ENCODE assay signal across 8 cellular contexts in genomic region chr19:41351339-41352245, GRCh38. TPM values are rescaled to one million over a fixed set of nuclear protein-coding genes. Genes with fewer than 3 reads are reported as not detected.
DNase-seq lines count a peak whose midpoint lies in the region; ATAC-seq and TF ChIP-seq lines count a peak whose summit lies in the region.

No MANE protein-coding gene starts in this region.

- peak; percentile 48 for ATAC-seq in GM18498 (IDR thresholded peaks at IDR 0.05; ENCODE audit: unreplicated experiment)
- ATAC-seq in HG02798 (IDR thresholded peaks at IDR 0.05; ENCODE audit: poor library complexity, unreplicated experiment) = peak; percentile 53

- H3K27me3 Mint-ChIP-seq in glutamatergic neuron (ENCODE audit: unreplicated experiment) = peaks cover 20% of the 10 kb centered on the region

- H3K4me2 ChIP-seq in parathyroid adenoma (ENCODE audit: low read length) = peak overlapping the region; percentile 97

- H3K36me3 ChIP-seq in parathyroid adenoma (ENCODE audit: control insufficient read depth, insufficient read depth, low read length) (no peaks in the 10 kb centered on the region), transverse colon (no peaks in the 10 kb centered on the region)

- CTCF ChIA-PET in RWPE1 (lab: Yijun Ruan, JAX) = interaction anchor here (1.8 to 2.3 kb wide), 2 partner anchors 43 to 148 kb away, joined by 6 to 10 read pairs; partner anchors contain the start of gene CCDC97

- intact Hi-C loops in transverse colon (cut with DNase I; ENCODE audit: low total_unique reads) = no loop called here

- peak; percentile 49 for TF ChIP-seq POLR2A in transverse colon (IDR thresholded peaks at IDR 0.05)

- H3K4me1 ChIP-seq in parathyroid adenoma (no peaks in the 10 kb centered on the region), transverse colon (peaks cover 5 to 49% (median 34%) of the 10 kb centered on the region in 4 donors)

- POLR2A ChIA-PET in RWPE1 (lab: Yijun Ruan, JAX; ENCODE audit: low non-redundant PET) = interaction anchor here (0.5 to 1.6 kb wide), 5 partner anchors 12 to 164 kb away, joined by 3 to 9 read pairs (median 4); partner anchors contain the start of gene B9D2

- H3K4me1 Mint-ChIP-seq in glutamatergic neuron (ENCODE audit: low read depth, unreplicated experiment) = peaks cover 9% of the 10 kb centered on the region

- DNase-seq in RWPE1 (ENCODE audit: low spot score) (peak; percentile 86), activated gamma-delta T cell (lab: John Stamatoyannopoulos, UW) (peak; percentile 91), glutamatergic neuron (peak; percentile 45), transverse colon (peak; percentile 79), globus pallidus (ENCODE audit: low spot score) (no peak)

- H3K9me3 Mint-ChIP-seq in glutamatergic neuron (ENCODE audit: unreplicated experiment) = peaks cover 12% of the 10 kb centered on the region

- WGBS in transverse colon (ENCODE audit: low coverage in 1 of 2), 2 donors = 0% methylated on average over 14 to 56 of the region's 58 CpGs

- H3K27me3 ChIP-seq in parathyroid adenoma (ENCODE audit: control insufficient read depth, insufficient read depth, low read length) (no peaks in the 10 kb centered on the region), transverse colon (peaks cover 44% of the 10 kb centered on the region)

- H2AFZ ChIP-seq in parathyroid adenoma = peak overlapping the region; percentile 73

- H3K27ac ChIP-seq in RWPE1 (peak overlapping the region; percentile 84), parathyroid adenoma (peak overlapping the region; percentile 19), transverse colon (peak overlapping the region; percentile 87 to 90 (median 88))

- no peak overlapping the region for H3K27ac Mint-ChIP-seq in glutamatergic neuron (ENCODE audit: unreplicated experiment)

- in situ Hi-C loops in transverse colon (cut with MboI; ENCODE audit: low pct_ligation_motif_present in 1 of 4, low pct_unique_long_range_greater_than_20kb in 1 of 4, low sequenced_read_pairs in 3 of 4) = no loop called here

- no peak for TF ChIP-seq EP300 in transverse colon (IDR thresholded peaks at IDR 0.05; ENCODE audit: low read depth)

- peak overlapping the region; percentile 99 for H3K4me3 Mint-ChIP-seq in glutamatergic neuron (ENCODE audit: unreplicated experiment)

- H3K9ac ChIP-seq in parathyroid adenoma = no peak overlapping the region

- peaks cover 5% of the 10 kb centered on the region for H3K36me3 Mint-ChIP-seq in glutamatergic neuron (ENCODE audit: unreplicated experiment)

- H3K9me3 ChIP-seq in parathyroid adenoma (ENCODE audit: control insufficient read depth, low read length) = no peaks in the 10 kb centered on the region
- H3K9me3 ChIP-seq in transverse colon = no peaks in the 10 kb centered on the region

- no peaks in the 10 kb centered on the region for H3K79me2 ChIP-seq in parathyroid adenoma

- TF ChIP-seq CTCF in RWPE1 (conservative IDR thresholded peaks at IDR 0.05; ENCODE audit: low read depth) (no peak), glutamatergic neuron (IDR thresholded peaks at IDR 0.05; ENCODE audit: partially characterized antibody, unreplicated experiment) (no peak), parathyroid adenoma (IDR thresholded peaks at IDR 0.05) (no peak), transverse colon (IDR thresholded peaks at IDR 0.05) (no peak)

- H3K4me3 ChIP-seq in parathyroid adenoma (ENCODE audit: low read depth, low read length) (peak overlapping the region; percentile 77), transverse colon (peak overlapping the region; percentile 67 to 75 (median 71))

RNA-seq across cellular contexts. Expression of gene TGFB1, which starts 2.1 kb away (rescaled TPM):
- total RNA-seq in glutamatergic neuron (ENCODE audit: unreplicated experiment) = 26.0 TPM
- total RNA-seq in transverse colon = 10 to 100 TPM in 2 of 4 donors, 1 to 10 TPM in 2; 4.4 to 30.3 (median 9.7) TPM

RNA-seq across cellular contexts. Expression of gene B9D2, which starts 12.4 kb away (rescaled TPM):
- total RNA-seq in glutamatergic neuron (ENCODE audit: unreplicated experiment) (7.6 TPM), transverse colon (1 to 10 TPM in 2 of 4 donors, not detected in 2; 6.4 to 9.3 TPM)

RNA-seq across cellular contexts. Expression of gene TMEM91, which starts 24.7 kb away (rescaled TPM):
- total RNA-seq in glutamatergic neuron (ENCODE audit: unreplicated experiment) (52.6 TPM), transverse colon (10 to 100 TPM in 1 of 4 donors, 1 to 10 TPM in 2, not detected in 1; 4.8 to 11.4 (median 9.4) TPM)

RNA-seq across cellular contexts. Expression of gene CCDC97, which starts 41.6 kb away (rescaled TPM):
- total RNA-seq in glutamatergic neuron (ENCODE audit: unreplicated experiment) (36.7 TPM), transverse colon (10 to 100 TPM; 10.1 to 22.4 (median 15.4) TPM)

RNA-seq across cellular contexts. Expression of gene EXOSC5, which starts 45.6 kb away (rescaled TPM):
- total RNA-seq in glutamatergic neuron (ENCODE audit: unreplicated experiment) (18.2 TPM), transverse colon (10 to 100 TPM in 3 of 4 donors, 1 to 10 TPM in 1; 4.0 to 20.6 (median 10.8) TPM)

Comparison
In these comparisons a context has a peak if more than half of its experiments do, and no peak if none do; other contexts are left out.
1. H3K27ac ChIP-seq: peak in every context shown above with its lines; median percentile 88 in transverse colon; 84 in RWPE1; 19 in parathyroid adenoma.